29 cellular contexts compared by ENCODE assay signal in genomic region chr5:10499066-10499465, GRCh38. TPM values are rescaled to one million over a fixed set of nuclear protein-coding genes. Genes with fewer than 3 reads are reported as not detected.
"Had no signal": no experiment of that assay in that cellular context is flagged by ENCODE, and none has a peak within 500 bp of the region (broad histone marks: within the 10 kb centered on the region; RNA-seq: fewer than 3 reads in every experiment).

No MANE protein-coding gene starts in this region.

- H3K4me3 ChIP-seq: left ventricle myocardium inferior, lung, neural progenitor cell, ovary, right atrium auricular region, right lobe of liver, smooth muscle cell, tibial nerve, upper lobe of left lung, vagina had no signal

- H3K4me1 ChIP-seq: right lobe of liver, tibial nerve, vagina had no signal

- DNase-seq: hypothalamus; immature natural killer cell; kidney; left colon; left ventricle myocardium inferior; mesendoderm; naive B cell; natural killer cell; nephron progenitor cell; ovary; right lobe of liver; stimulated activated CD4-positive, alpha-beta T cell treated with anti-CD3 and anti-CD28 coated beads, Interleukin-12 subunit alpha, Interleukin-12 subunit beta, amount 100 ng/mL, for 4 hours; stimulated activated CD4-positive, alpha-beta T cell treated with anti-CD3 and anti-CD28 coated beads, Interleukin-15, amount 100 ng/mL, for 24 hours; stimulated activated CD4-positive, alpha-beta T cell treated with anti-CD3 and anti-CD28 coated beads, Interleukin-4, amount 100 ng/mL, for 24 hours; stimulated activated naive CD4-positive, alpha-beta T cell treated with Interleukin-2 at 50 U/mL for 16 hours; stimulated activated naive CD8-positive, alpha-beta T cell treated with anti-CD3 and anti-CD28 coated beads, Interleukin-15, amount 100 ng/mL, for 72 hours; substantia nigra; upper lobe of left lung had no signal

- H3K36me3 Mint-ChIP-seq: natural killer cell; stimulated activated effector memory CD8-positive, alpha-beta T cell treated with anti-CD3 and anti-CD28 coated beads, Interleukin-12 subunit alpha, Interleukin-12 subunit beta, amount 100 ng/mL, for 72 hours had no signal

- H3K27ac ChIP-seq: left ventricle myocardium inferior, neural progenitor cell, ovary, right atrium auricular region, right lobe of liver, tibial nerve, upper lobe of left lung, vagina had no signal

- H3K27me3 ChIP-seq: neural progenitor cell, ovary, right atrium auricular region, right lobe of liver, tibial nerve, upper lobe of left lung, vagina had no signal

- H3K36me3 ChIP-seq: left ventricle myocardium inferior, neural progenitor cell, ovary, right atrium auricular region, right lobe of liver, tibial nerve, upper lobe of left lung, vagina had no signal

- H3K9ac ChIP-seq: neural progenitor cell had no signal

- H3K4me2 ChIP-seq: neural progenitor cell, smooth muscle cell had no signal

- H3K4me3 Mint-ChIP-seq: immature natural killer cell; mesothelial cell of epicardium; naive B cell; natural killer cell; nephron progenitor cell; neural progenitor cell; stimulated activated effector memory CD8-positive, alpha-beta T cell treated with anti-CD3 and anti-CD28 coated beads, Interleukin-12 subunit alpha, Interleukin-12 subunit beta, amount 100 ng/mL, for 72 hours; stimulated activated naive CD8-positive, alpha-beta T cell treated with anti-CD3 and anti-CD28 coated beads, Interleukin-15, amount 100 ng/mL, for 72 hours had no signal

- H3K4me1 Mint-ChIP-seq: immature natural killer cell; natural killer cell; stimulated activated effector memory CD8-positive, alpha-beta T cell treated with anti-CD3 and anti-CD28 coated beads, Interleukin-12 subunit alpha, Interleukin-12 subunit beta, amount 100 ng/mL, for 72 hours; stimulated activated naive CD8-positive, alpha-beta T cell treated with anti-CD3 and anti-CD28 coated beads, Interleukin-15, amount 100 ng/mL, for 72 hours had no signal

- FAIRE-seq: islet of Langerhans, kidney had no signal

- H3K27ac Mint-ChIP-seq: immature natural killer cell; mesothelial cell of epicardium; natural killer cell; nephron progenitor cell; neural progenitor cell; progenitor cell of endocrine pancreas; stimulated activated effector memory CD8-positive, alpha-beta T cell treated with anti-CD3 and anti-CD28 coated beads, Interleukin-12 subunit alpha, Interleukin-12 subunit beta, amount 100 ng/mL, for 72 hours had no signal

- ATAC-seq: left colon; natural killer cell; right lobe of liver; stimulated activated effector memory CD8-positive, alpha-beta T cell treated with anti-CD3 and anti-CD28 coated beads, Interleukin-12 subunit alpha, Interleukin-12 subunit beta, amount 100 ng/mL, for 72 hours; stimulated activated naive CD8-positive, alpha-beta T cell treated with anti-CD3 and anti-CD28 coated beads, Interleukin-15, amount 100 ng/mL, for 72 hours had no signal

- H3K27me3 Mint-ChIP-seq: naive B cell; stimulated activated naive CD8-positive, alpha-beta T cell treated with anti-CD3 and anti-CD28 coated beads, Interleukin-15, amount 100 ng/mL, for 72 hours had no signal

RNA-seq across cellular contexts. Expression of gene ROPN1L, which starts 57.4 kb away (rescaled TPM):
- total RNA-seq: left colon, skeletal muscle tissue had no signal
- polyA plus RNA-seq: smooth muscle cell had no signal
